Comparison of ENCODE assay signal across 4 cellular contexts in genomic region chr14:94989417-94989816, GRCh38.
"Had no signal": no experiment of that assay in that cellular context is flagged by ENCODE, and none has a peak within 500 bp of the region (broad histone marks: within the 10 kb centered on the region; RNA-seq: fewer than 3 reads in every experiment).

No MANE protein-coding gene starts in this region.

- H2AFZ ChIP-seq: GM23338 had no signal

- H3K4me2 ChIP-seq: GM23338 had no signal

- DNase-seq: H9, HCEC 1CT had no signal

- H3K4me3 ChIP-seq: GM23338 had no signal

- ATAC-seq: GM23338, HepG2 had no signal
